Comparison of ENCODE assay signal across 9 cellular contexts in the genomic region with DNA sequence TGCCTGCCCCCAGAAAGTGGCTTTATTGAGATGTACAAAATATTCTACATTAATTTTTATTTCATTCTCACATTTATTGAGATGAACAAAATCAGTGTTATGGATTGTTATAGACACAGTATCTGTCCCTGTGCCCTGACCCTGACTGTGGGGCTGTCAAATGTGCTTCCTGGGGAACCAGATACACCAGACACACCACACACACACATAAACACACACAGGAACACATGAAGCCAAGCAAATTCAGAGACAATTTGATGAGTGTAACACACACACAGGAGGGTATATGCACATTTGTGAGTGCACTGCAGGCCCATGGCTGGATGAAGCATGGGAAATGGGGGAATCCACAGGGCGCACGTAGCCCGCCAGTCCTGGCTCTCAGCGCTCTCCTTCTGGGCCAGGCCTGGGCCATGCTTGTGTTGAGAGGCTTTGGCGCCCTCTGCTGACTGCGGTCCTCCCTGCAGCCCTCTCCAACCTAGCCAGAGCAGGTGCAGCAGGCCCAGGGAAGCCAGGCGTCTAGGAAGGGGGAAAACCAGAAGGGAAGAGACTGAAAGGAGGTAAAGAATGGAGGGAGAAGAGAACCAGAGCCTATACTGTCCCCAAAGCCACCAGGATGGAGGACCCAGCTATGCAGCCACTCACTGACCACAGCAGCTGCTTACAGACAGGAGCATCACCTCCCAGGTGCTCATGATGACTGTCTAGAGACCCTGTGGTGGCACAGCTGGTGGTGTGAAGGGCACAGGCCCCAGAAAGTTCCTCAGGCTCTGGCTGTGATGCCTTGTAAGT. TPM values are rescaled to one million over a fixed set of nuclear protein-coding genes. Genes with fewer than 3 reads are reported as not detected.
DNase-seq lines count a peak whose midpoint lies in the region; ATAC-seq, FAIRE-seq and TF ChIP-seq lines count a peak whose summit lies in the region.
"Had no signal": no experiment of that assay in that cellular context is flagged by ENCODE, and none has a peak within 500 bp of the region (broad histone marks: within the 10 kb centered on the region; RNA-seq: fewer than 3 reads in every experiment).

No MANE protein-coding gene starts in this region.

- H3K9me2 ChIP-seq in GM23338 (ENCODE audit: insufficient read depth), result no peaks in the 10 kb centered on the region

- H3K79me2 ChIP-seq in GM23338 (replicated peaks; ENCODE audit: insufficient read depth), result no peaks in the 10 kb centered on the region

- DNase-seq in COR-L47 (lab: John Stamatoyannopoulos, UW) (peak; percentile 68), GM23338 (ENCODE audit: low spot score) (peak; percentile 91), NCI-H2171 (lab: John Stamatoyannopoulos, UW) (peak; percentile 74), bronchial epithelial cell (ENCODE audit: low read depth) (peak; percentile 48), kidney glomerular epithelial cell (lab: John Stamatoyannopoulos, UW) (peak; percentile 21), 8988T (no peak)
- DNase-seq in activated CD4-positive, CD25-positive, alpha-beta regulatory T cell (lab: John Stamatoyannopoulos, UW), result peak; percentile 51 to 71 (median 54)
- peak; percentile 48 for DNase-seq in stimulated activated CD4-positive, alpha-beta T cell treated with anti-CD3 and anti-CD28 coated beads, Interleukin-2, amount 100 ng/mL, for 4 hours (ENCODE audit: low read depth)

- no peaks in the 10 kb centered on the region; the same call in 1 of the 2 replicates for H3K36me3 ChIP-seq in GM23338 (ENCODE audit: insufficient read depth)
- no peaks in the 10 kb centered on the region for H3K36me3 ChIP-seq in bronchial epithelial cell (ENCODE audit: control insufficient read depth, insufficient read depth, low read length)

- H4K20me1 ChIP-seq in GM23338 (replicated peaks; ENCODE audit: insufficient read depth), result no peaks in the 10 kb centered on the region; the same call in 1 of the 2 replicates

- no peak for FAIRE-seq in bronchial epithelial cell (lab: Jason Lieb, UNC)

- no peak overlapping the region for H3K27ac Mint-ChIP-seq in GM23338

- peaks cover 14% of the 10 kb centered on the region for H3K4me1 Mint-ChIP-seq in GM23338

- no peaks in the 10 kb centered on the region for H3K36me3 Mint-ChIP-seq in GM23338 (ENCODE audit: low read depth)

- H3K4me1 ChIP-seq in GM23338 (ENCODE audit: insufficient read depth), result no peaks in the 10 kb centered on the region

- no peak overlapping the region for H3K4me3 Mint-ChIP-seq in GM23338

- H2AFZ ChIP-seq in GM23338, result no peak overlapping the region

- H3K4me2 ChIP-seq in GM23338, result no peak overlapping the region

- no peaks in the 10 kb centered on the region for H3K27me3 ChIP-seq in GM23338 (ENCODE audit: insufficient read depth)
- peaks cover 3% of the 10 kb centered on the region for H3K27me3 ChIP-seq in bronchial epithelial cell (ENCODE audit: control insufficient read depth, insufficient read depth, low read length)

- H3K9me3 Mint-ChIP-seq in GM23338, result no peaks in the 10 kb centered on the region

- no peak overlapping the region for H3K4me3 ChIP-seq in GM23338
- no peak overlapping the region for H3K4me3 ChIP-seq in bronchial epithelial cell (ENCODE audit: low read depth, low read length)
- H3K4me3 ChIP-seq: SK-N-MC had no signal

- ATAC-seq in GM23338, result peak; percentile 100

- no peaks in the 10 kb centered on the region for H3F3A ChIP-seq in GM23338 (replicated peaks; ENCODE audit: low read depth)

- peaks cover 9% of the 10 kb centered on the region for H3K27me3 Mint-ChIP-seq in GM23338 (ENCODE audit: insufficient read depth, low read depth, poor library complexity)

- no peak overlapping the region for H3K27ac ChIP-seq in GM23338 (ENCODE audit: low read depth)
- H3K27ac ChIP-seq: SK-N-MC had no signal

- TF ChIP-seq CTCF in GM23338 (conservative IDR thresholded peaks at IDR 0.05; ENCODE audit: low read depth in 2 of 2) (peak; percentile 90 to 99), bronchial epithelial cell (IDR thresholded peaks at IDR 0.05; ENCODE audit: insufficient read depth, low read length, severe bottlenecking) (peak; percentile 98)

TF ChIP-seq in GM23338, 12 proteins besides CTCF, POLR2A, EP300 and RAD21 (continues in another document):
- TF ChIP-seq EZH2phosphoT487 (IDR thresholded peaks at IDR 0.05; ENCODE audit: unreplicated experiment) (no peak), ZNF462 (CRISPR knock-in tag; IDR thresholded peaks at IDR 0.05) (no peak), CREB1 (CRISPR knock-in tag; IDR thresholded peaks at IDR 0.05; ENCODE audit: low read depth) (no peak)
- TF ChIP-seq, protein P1, sequence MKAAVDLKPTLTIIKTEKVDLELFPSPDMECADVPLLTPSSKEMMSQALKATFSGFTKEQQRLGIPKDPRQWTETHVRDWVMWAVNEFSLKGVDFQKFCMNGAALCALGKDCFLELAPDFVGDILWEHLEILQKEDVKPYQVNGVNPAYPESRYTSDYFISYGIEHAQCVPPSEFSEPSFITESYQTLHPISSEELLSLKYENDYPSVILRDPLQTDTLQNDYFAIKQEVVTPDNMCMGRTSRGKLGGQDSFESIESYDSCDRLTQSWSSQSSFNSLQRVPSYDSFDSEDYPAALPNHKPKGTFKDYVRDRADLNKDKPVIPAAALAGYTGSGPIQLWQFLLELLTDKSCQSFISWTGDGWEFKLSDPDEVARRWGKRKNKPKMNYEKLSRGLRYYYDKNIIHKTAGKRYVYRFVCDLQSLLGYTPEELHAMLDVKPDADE (IDR thresholded peaks at IDR 0.05), result no peak

RNA-seq across cellular contexts. Expression of gene LOXL1, which starts 18.0 kb away (rescaled TPM):
- 6.8 and 10.8 TPM in 2 replicates for total RNA-seq in GM23338 (2014; rRNA removed; shearing (Covaris generic))
- polyA plus RNA-seq in GM23338 (2016; fragmentation: Nextera tagmentation; extraction: Ambion mirVana), result 6.9 and 10.3 TPM in 2 replicates
- 5.3 and 7.2 TPM in 2 replicates for total RNA-seq in bronchial epithelial cell

RNA-seq across cellular contexts. Expression of gene TBC1D21, which starts 34.9 kb away (rescaled TPM):
- total RNA-seq in GM23338 (2014; rRNA removed; shearing (Covaris generic)), result not detected in 2 replicates
- polyA plus RNA-seq in GM23338 (2016; fragmentation: Nextera tagmentation; extraction: Ambion mirVana), result not detected in 2 replicates
- not detected in 2 replicates for total RNA-seq in bronchial epithelial cell
